Comparison of ENCODE assay signal across 1 cellular context in genomic region chr5:96691503-96692303, GRCh38.
TF ChIP-seq lines count a peak whose summit lies in the region.

No MANE protein-coding gene starts in this region.

TF ChIP-seq in WTC11, 78 proteins besides CTCF, POLR2A, EP300 and RAD21 (continued from another document):
- no peak for TF ChIP-seq ARID4B (CRISPR knock-in tag; IDR thresholded peaks at IDR 0.05; ENCODE audit: borderline replicate concordance)
- TF ChIP-seq NFE2L1 (CRISPR knock-in tag; IDR thresholded peaks at IDR 0.05), result no peak
- no peak for TF ChIP-seq USF1 (CRISPR knock-in tag; IDR thresholded peaks at IDR 0.05)
- TF ChIP-seq JAZF1 (CRISPR knock-in tag; IDR thresholded peaks at IDR 0.05), result no peak
- no peak for TF ChIP-seq KAT7 (CRISPR knock-in tag; IDR thresholded peaks at IDR 0.05; ENCODE audit: borderline replicate concordance)
- no peak for TF ChIP-seq FOXJ3 (CRISPR knock-in tag; IDR thresholded peaks at IDR 0.05; ENCODE audit: borderline replicate concordance)
- no peak for TF ChIP-seq ATF6 (CRISPR knock-in tag; IDR thresholded peaks at IDR 0.05)
- TF ChIP-seq TEAD4 (CRISPR knock-in tag; IDR thresholded peaks at IDR 0.05), result no peak
- TF ChIP-seq ESRRA (CRISPR knock-in tag; IDR thresholded peaks at IDR 0.05; ENCODE audit: borderline replicate concordance), result no peak
- no peak for TF ChIP-seq NFYB (CRISPR knock-in tag; conservative IDR thresholded peaks at IDR 0.05; ENCODE audit: low read depth)
